36 cellular contexts compared by ENCODE assay signal in the genomic region with DNA sequence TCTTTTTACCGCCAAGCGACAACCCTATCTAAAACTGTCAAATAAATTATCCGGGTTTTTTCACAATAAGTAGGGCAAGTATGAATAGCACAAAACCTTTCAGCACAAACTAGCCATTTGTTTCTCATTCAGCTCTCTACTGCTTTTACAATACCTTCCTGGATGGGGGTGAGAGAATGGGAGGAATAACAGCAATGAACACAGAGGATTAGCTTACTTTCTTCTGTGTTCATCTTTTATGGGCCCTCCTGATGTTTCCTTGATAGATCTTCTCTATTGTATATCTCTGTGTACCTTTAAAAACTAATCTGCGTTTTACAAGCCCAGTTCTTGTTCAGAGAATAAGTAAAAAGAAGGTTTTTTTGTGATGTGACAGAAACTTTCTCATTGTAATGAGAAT. TPM values are rescaled to one million over a fixed set of nuclear protein-coding genes. Genes with fewer than 3 reads are reported as not detected.
"Had no signal": no experiment of that assay in that cellular context is flagged by ENCODE, and none has a peak within 500 bp of the region (broad histone marks: within the 10 kb centered on the region; RNA-seq: fewer than 3 reads in every experiment).

No MANE protein-coding gene starts in this region.

- H3K4me1 Mint-ChIP-seq: immature natural killer cell, mesothelial cell of epicardium, naive B cell, natural killer cell had no signal

- H3K4me1 ChIP-seq: left lung, lower lobe of right lung, pancreas, prostate gland, suprapubic skin, tibial nerve, uterus had no signal

- H3K27me3 Mint-ChIP-seq: type B pancreatic cell had no signal

- H3K4me3 Mint-ChIP-seq: immature natural killer cell; mesothelial cell of epicardium; naive B cell; natural killer cell; nephron progenitor cell; stimulated activated naive CD8-positive, alpha-beta T cell treated with anti-CD3 and anti-CD28 coated beads, Interleukin-15, Interleukin-2, amounts not matched to agents 100 ng/mL and 50 ng/mL, for 24 hours; type B pancreatic cell had no signal

- H3K27me3 ChIP-seq: left lung, pancreas, suprapubic skin, tibial nerve, uterus had no signal

- H3K4me3 ChIP-seq: left lung, lower lobe of right lung, pancreas, prostate gland, skin epidermis, suprapubic skin, thoracic aorta, tibial nerve, uterus had no signal

- H3K9me3 Mint-ChIP-seq: mesothelial cell of epicardium; nephron progenitor cell; stimulated activated naive CD8-positive, alpha-beta T cell treated with anti-CD3 and anti-CD28 coated beads, Interleukin-15, Interleukin-2, amounts not matched to agents 100 ng/mL and 50 ng/mL, for 24 hours; type B pancreatic cell had no signal

- H3K27ac ChIP-seq: left lung, lower lobe of right lung, pancreas, prostate gland, skin epidermis, suprapubic skin, thoracic aorta, tibial nerve, uterus had no signal

- H3K27ac Mint-ChIP-seq: immature natural killer cell; mesothelial cell of epicardium; naive B cell; natural killer cell; nephron progenitor cell; stimulated activated naive CD8-positive, alpha-beta T cell treated with anti-CD3 and anti-CD28 coated beads, Interleukin-15, Interleukin-2, amounts not matched to agents 100 ng/mL and 50 ng/mL, for 24 hours; type B pancreatic cell had no signal

- H3K36me3 Mint-ChIP-seq: immature natural killer cell, mesothelial cell of epicardium, naive B cell, natural killer cell, type B pancreatic cell had no signal

- ATAC-seq: left colon, left lung, lower lobe of right lung, natural killer cell, pancreas, right cardiac atrium, sciatic nerve had no signal

- DNase-seq: hypothalamus; immature natural killer cell; kidney; left colon; left lung; lower lobe of right lung; mammary epithelial cell; mesenchymal stem cell; naive B cell; natural killer cell; nephron progenitor cell; nucleus accumbens; pancreas; posterior cingulate gyrus; retina; right cardiac atrium; stimulated activated CD4-positive, alpha-beta T cell treated with anti-CD3 and anti-CD28 coated beads, Interleukin-12 subunit alpha, Interleukin-12 subunit beta, amount 100 ng/mL, for 4 hours; stimulated activated CD4-positive, alpha-beta T cell treated with anti-CD3 and anti-CD28 coated beads, Interleukin-15, amount 100 ng/mL, for 24 hours; stimulated activated CD4-positive, alpha-beta T cell treated with anti-CD3 and anti-CD28 coated beads, Interleukin-2, amount 100 ng/mL, for 24 hours; stimulated activated CD4-positive, alpha-beta T cell treated with anti-CD3 and anti-CD28 coated beads, Interleukin-4, amount 100 ng/mL, for 1 hour; stimulated activated naive CD4-positive, alpha-beta T cell; uterus had no signal

- H3K9me3 ChIP-seq: left lung, lower lobe of right lung, pancreas, prostate gland, suprapubic skin, thoracic aorta, tibial nerve, uterus had no signal

- H3K36me3 ChIP-seq: left lung, lower lobe of right lung, pancreas, prostate gland, suprapubic skin, thoracic aorta, tibial nerve, uterus had no signal

RNA-seq across cellular contexts. Expression of gene APELA, which starts 55.3 kb away (rescaled TPM):
- total RNA-seq: left colon, lower lobe of right lung, mononuclear cell, natural killer cell, osteoblast, right cardiac atrium, sciatic nerve, subcutaneous adipose tissue, suprapubic skin, thoracic aorta, tibial nerve, ureter had no signal
- polyA plus RNA-seq: immature natural killer cell, liver, mammary epithelial cell, pancreas, right cardiac atrium had no signal
